ENCODE assay signal across 10 cellular contexts in genomic region chr13:47499358-47500150, GRCh38.
DNase-seq lines count a peak whose midpoint lies in the region; ATAC-seq and TF ChIP-seq lines count a peak whose summit lies in the region.
"Had no signal": no experiment of that assay in that cellular context is flagged by ENCODE, and none has a peak within 500 bp of the region (broad histone marks: within the 10 kb centered on the region; RNA-seq: fewer than 3 reads in every experiment).

No MANE protein-coding gene starts in this region.

- H3K36me3 ChIP-seq in kidney epithelial cell (ENCODE audit: control insufficient read depth, insufficient read depth, low read length) = no peaks in the 10 kb centered on the region
- H3K36me3 ChIP-seq: thoracic aorta had no signal

- no peak for TF ChIP-seq POLR2A in erythroblast (IDR thresholded peaks at IDR 0.05; ENCODE audit: low read length)

- H3K4me3 ChIP-seq in kidney epithelial cell (ENCODE audit: low read depth, low read length) = no peak overlapping the region
- H3K4me3 ChIP-seq: thoracic aorta had no signal

- DNase-seq in AG08395 (ENCODE audit: low spot score) (peak; percentile 75), KG1 (lab: John Stamatoyannopoulos, UW) (peak; percentile 23), amniotic stem cell (lab: John Stamatoyannopoulos, UW) (peak; percentile 56), kidney epithelial cell (ENCODE audit: low read depth) (peak; percentile 77), erythroblast (lab: John Stamatoyannopoulos, UW) (no peak), NCI-H774 (lab: John Stamatoyannopoulos, UW) (no peak), Right ventricle myocardium inferior (ENCODE audit: missing footprints) (no peak)
- DNase-seq: effector CD4-positive, alpha-beta T cell had no signal

- intact Hi-C loops in Right ventricle myocardium inferior (cut with DNase I) = loop anchor here (10.0 kb wide), 1 partner anchor 75 kb away; no protein-coding TSS in a partner anchor

- no peak for ATAC-seq in GM21786 (IDR thresholded peaks at IDR 0.05; ENCODE audit: unreplicated experiment)
- ATAC-seq in Right ventricle myocardium inferior = no peak

- H3K27me3 ChIP-seq in kidney epithelial cell (ENCODE audit: control insufficient read depth, insufficient read depth, low read length) = no peaks in the 10 kb centered on the region

- no peak for TF ChIP-seq CTCF in kidney epithelial cell (IDR thresholded peaks at IDR 0.05; ENCODE audit: insufficient read depth, low read length, poor library complexity, severe bottlenecking)

Comparison
In these comparisons a context has a peak if more than half of its experiments do, and no peak if none do; other contexts are left out.
1. DNase-seq: peak in AG08395 (single experiment), KG1 (single experiment), amniotic stem cell (single experiment) and kidney epithelial cell (single experiment); none in erythroblast (0 of 2), NCI-H774 (single experiment) and Right ventricle myocardium inferior (single experiment).